Comparison of ENCODE assay signal across 11 cellular contexts in the genomic region with DNA sequence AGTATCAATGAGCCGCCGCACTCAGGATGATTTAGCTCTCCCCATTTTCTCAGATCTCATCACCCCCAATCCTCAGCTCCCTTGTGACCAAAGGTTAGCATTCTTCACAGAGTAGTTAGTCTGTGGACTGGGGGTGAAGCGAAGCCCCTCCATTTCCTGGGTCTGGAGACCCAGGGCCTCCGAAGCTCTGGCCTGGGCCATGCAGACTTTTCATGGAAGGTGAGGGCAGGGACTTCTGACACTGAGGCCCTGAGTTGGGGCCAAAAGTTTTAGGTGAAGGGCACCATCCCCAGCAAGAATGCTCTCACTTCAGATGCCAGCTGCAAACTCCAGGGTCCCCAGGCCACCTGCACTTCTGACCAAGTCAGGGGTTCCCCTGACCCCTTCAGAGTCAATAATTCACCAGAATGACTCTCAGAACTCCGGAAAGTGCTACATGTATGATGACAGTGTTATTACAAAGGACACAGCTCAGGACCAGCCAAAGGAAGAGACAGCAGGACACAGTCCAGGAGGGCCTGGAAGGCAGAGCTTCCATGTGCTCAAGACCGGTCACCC.
DNase-seq lines count a peak whose midpoint lies in the region; ATAC-seq, FAIRE-seq and TF ChIP-seq lines count a peak whose summit lies in the region.
"Had no signal": no experiment of that assay in that cellular context is flagged by ENCODE, and none has a peak within 500 bp of the region (broad histone marks: within the 10 kb centered on the region; RNA-seq: fewer than 3 reads in every experiment).

No MANE protein-coding gene starts in this region.

- no peaks in the 10 kb centered on the region for H3K9me3 Mint-ChIP-seq in activated naive CD4-positive, alpha-beta T cell treated with anti-CD3 and anti-CD28 coated beads, Interleukin-2, amount 50 U/mL, for 72 hours
- H3K9me3 Mint-ChIP-seq: CD4-positive, alpha-beta memory T cell; naive B cell had no signal

- H3K27ac Mint-ChIP-seq in activated naive CD4-positive, alpha-beta T cell treated with anti-CD3 and anti-CD28 coated beads, Interleukin-2, amount 50 U/mL, for 72 hours: peak overlapping the region; percentile 77 to 97

- ATAC-seq in GM18907 (IDR thresholded peaks at IDR 0.05; ENCODE audit: unreplicated experiment) (peak; percentile 36), HG02798 (IDR thresholded peaks at IDR 0.05; ENCODE audit: poor library complexity, unreplicated experiment) (peak; percentile 26), GM21576 (IDR thresholded peaks at IDR 0.05; ENCODE audit: unreplicated experiment) (no peak), GM21717 (IDR thresholded peaks at IDR 0.05; ENCODE audit: unreplicated experiment) (no peak)
- no peak for ATAC-seq in activated naive CD4-positive, alpha-beta T cell treated with anti-CD3 and anti-CD28 coated beads, Interleukin-2, amount 50 U/mL, for 72 hours

- FAIRE-seq in GM12891 (lab: Jason Lieb, UNC): no peak
- FAIRE-seq: endometrium had no signal

- no peak for TF ChIP-seq POLR2A in GM12891 (IDR thresholded peaks at IDR 0.05; ENCODE audit: low read depth, low read length)

- DNase-seq in GM12891 (ENCODE audit: insufficient read length, low spot score) (no peak), occipital lobe (lab: John Stamatoyannopoulos, UW) (no peak), OCI-M1 (lab: John Stamatoyannopoulos, UW) (no peak)
- no peak for DNase-seq in activated naive CD4-positive, alpha-beta T cell treated with anti-CD3 and anti-CD28 coated beads, Interleukin-2, amount 50 U/mL, for 72 hours (ENCODE audit: low spot score in 2 of 2)
- DNase-seq: CD4-positive, alpha-beta memory T cell had no signal

- peaks cover 12 to 40% of the 10 kb centered on the region in 2 donors for H3K36me3 Mint-ChIP-seq in activated naive CD4-positive, alpha-beta T cell treated with anti-CD3 and anti-CD28 coated beads, Interleukin-2, amount 50 U/mL, for 72 hours
- H3K36me3 Mint-ChIP-seq: CD4-positive, alpha-beta memory T cell; naive B cell had no signal

TF ChIP-seq in GM12891, 5 proteins besides CTCF, POLR2A, EP300 and RAD21:
- TF ChIP-seq POLR2AphosphoS5 (IDR thresholded peaks at IDR 0.05; ENCODE audit: low read depth, low read length) (no peak), TAF1 (IDR thresholded peaks at IDR 0.05; ENCODE audit: low read depth, low read length) (no peak), PAX5 (IDR thresholded peaks at IDR 0.05; ENCODE audit: insufficient read depth, low read length, severe bottlenecking) (no peak), POU2F2 (IDR thresholded peaks at IDR 0.05; ENCODE audit: low read depth, low read length) (0 out of 2 replicates have a peak, but pooled peaks have one; percentile 48), SPI1 (IDR thresholded peaks at IDR 0.05; ENCODE audit: low read depth, low read length) (no peak)

Comparison
In these comparisons a context has a peak if more than half of its experiments do, and no peak if none do; other contexts are left out.
1. ATAC-seq: peak in GM18907 (single experiment) and HG02798 (single experiment); none in activated naive CD4-positive, alpha-beta T cell treated with anti-CD3 and anti-CD28 coated beads, Interleukin-2, amount 50 U/mL, for 72 hours (0 of 2), GM21576 (single experiment) and GM21717 (single experiment).